26 cellular contexts compared by ENCODE assay signal in genomic region chr4:48620093-48620492, GRCh38.
DNase-seq lines count a peak whose midpoint lies in the region; ATAC-seq, FAIRE-seq and TF ChIP-seq lines count a peak whose summit lies in the region.
"Had no signal": no experiment of that assay in that cellular context is flagged by ENCODE, and none has a peak within 500 bp of the region (broad histone marks: within the 10 kb centered on the region; RNA-seq: fewer than 3 reads in every experiment).

No MANE protein-coding gene starts in this region.

- no peak for TF ChIP-seq CTCF in D721Med (IDR thresholded peaks at IDR 0.05; ENCODE audit: insufficient read depth, missing control alignments)
- no peak for TF ChIP-seq CTCF in mucosa of descending colon (IDR thresholded peaks at IDR 0.05)

- in situ Hi-C loops in SK-MEL-5 (cut with HindIII; ENCODE audit: low pct_unique_long_range_greater_than_20kb, low sequenced_read_pairs) = no loop called here

- FAIRE-seq in D721Med (lab: Jason Lieb, UNC) = peak; percentile 69
- FAIRE-seq: GM18507 had no signal

- H3K36me3 ChIP-seq in mucosa of descending colon (ENCODE audit: low read depth) = no peaks in the 10 kb centered on the region
- H3K36me3 ChIP-seq: SJSA1 had no signal

- DNase-seq in D721Med (ENCODE audit: insufficient read length, low spot score) (no peak), SK-MEL-5 (ENCODE audit: low read depth, low spot score) (peak; percentile 4), epidermal melanocyte (ENCODE audit: insufficient read length, low spot score) (peak; percentile 40), mucosa of descending colon (no peak), NCI-H82 (lab: John Stamatoyannopoulos, UW) (no peak), head of caudate nucleus (no peak)
- no peak for DNase-seq in activated CD4-positive, alpha-beta T cell treated with anti-CD3 and anti-CD28 coated beads, Interleukin-2, amount 50 U/mL, for 1 hour
- DNase-seq: Calu3; CD8-positive, alpha-beta memory T cell; DMS153; DND-41; GM23248; H7; Karpas-422; NCI-H1092 treated with DMSO at 0.1 percent for 48 hours; NCI-H1436 treated with DMSO at 0.1 percent for 48 hours; NCI-H1930; NCI-H2107; NCI-H446; NCI-H524 treated with DMSO at 0.1 percent for 48 hours; NCI-H774; NK-92 treated with Interleukin-12 subunit alpha and Interleukin-12 subunit beta, amount 100 ng/mL, for 24 hours; PC-9 had no signal

- no peak overlapping the region for H3K4me3 ChIP-seq in mucosa of descending colon
- H3K4me3 ChIP-seq: GM23248, PC-9, SJSA1 had no signal

- peaks cover 18% of the 10 kb centered on the region for H3K4me1 ChIP-seq in mucosa of descending colon (ENCODE audit: low read depth)
- H3K4me1 ChIP-seq: SJSA1 had no signal

- peak; percentile 35 for ATAC-seq in mucosa of descending colon
- ATAC-seq: Right ventricle myocardium inferior had no signal

- no peaks in the 10 kb centered on the region for H3K9me3 ChIP-seq in mucosa of descending colon
- H3K9me3 ChIP-seq: SJSA1 had no signal

- intact Hi-C loops in mucosa of descending colon (cut with DNase I, micrococcal nuclease) (no loop called here), head of caudate nucleus (cut with DNase I) (no loop called here)

Comparison
In these comparisons a context has a peak if more than half of its experiments do, and no peak if none do; other contexts are left out.
1. DNase-seq: peak in SK-MEL-5 (single experiment) and epidermal melanocyte (single experiment); none in D721Med (single experiment), mucosa of descending colon (0 of 3), NCI-H82 (single experiment), head of caudate nucleus (0 of 42) and activated CD4-positive, alpha-beta T cell treated with anti-CD3 and anti-CD28 coated beads, Interleukin-2, amount 50 U/mL, for 1 hour (single experiment).